Comparison of ENCODE assay signal across 8 cellular contexts in the genomic region with DNA sequence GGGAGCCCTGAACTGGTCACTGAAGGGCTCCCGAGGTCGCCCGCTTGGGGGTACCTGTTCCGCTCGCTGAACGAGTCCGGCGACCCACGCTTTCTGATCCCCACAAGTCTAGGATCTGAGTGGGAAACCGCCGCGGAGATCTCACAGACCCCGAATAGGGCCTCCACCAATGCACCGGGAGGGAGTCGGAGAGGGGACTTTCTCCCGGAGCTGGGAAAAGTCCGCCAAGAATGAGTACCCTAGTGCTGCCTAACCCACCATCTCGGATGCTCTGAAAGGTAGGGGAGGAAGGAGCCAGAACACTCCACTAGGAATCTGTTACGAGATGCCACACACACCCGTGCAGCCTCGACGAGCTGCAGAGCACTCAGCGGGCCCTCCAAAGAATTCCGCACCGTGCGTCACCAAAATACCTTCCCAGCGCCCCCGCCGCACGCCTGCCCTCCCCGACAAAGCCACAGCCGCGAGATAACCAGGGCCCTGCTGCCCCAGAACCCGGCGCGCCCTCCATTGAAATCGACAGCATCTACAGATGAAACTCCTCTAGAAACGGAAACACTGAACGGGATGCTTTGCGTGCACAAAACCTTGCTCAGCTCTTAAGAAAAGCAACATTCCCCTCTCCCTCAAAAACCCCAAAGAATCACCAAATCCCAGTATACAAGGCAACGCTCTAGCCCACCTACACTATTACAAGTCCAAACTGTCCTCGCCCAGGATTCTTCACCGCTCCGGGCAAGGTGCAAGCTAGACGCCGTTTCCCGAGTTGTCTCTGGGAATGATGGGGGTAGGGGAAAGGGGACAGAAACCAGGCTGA. TPM values are rescaled to one million over a fixed set of nuclear protein-coding genes. Genes with fewer than 3 reads are reported as not detected.
DNase-seq lines count a peak whose midpoint lies in the region; ATAC-seq, FAIRE-seq and TF ChIP-seq lines count a peak whose summit lies in the region.

No MANE protein-coding gene starts in this region.

- H3K27ac Mint-ChIP-seq in HFFc6 = peak overlapping the region; percentile 98
- H3K27ac Mint-ChIP-seq in activated naive CD4-positive, alpha-beta T cell treated with anti-CD3 and anti-CD28 coated beads, Interleukin-2, amount 50 U/mL, for 24 hours = no peak overlapping the region

- TF ChIP-seq CTCF in HFFc6 (IDR thresholded peaks at IDR 0.05) (no peak), gastrocnemius medialis (IDR thresholded peaks at IDR 0.05 in 4 of 5, conservative IDR thresholded peaks at IDR 0.05 in 1 of 5) (no peak)

- H3K27me3 Mint-ChIP-seq in HFFc6 (ENCODE audit: insufficient read depth) = peaks cover 18% of the 10 kb centered on the region
- H3K27me3 Mint-ChIP-seq in activated naive CD4-positive, alpha-beta T cell treated with anti-CD3 and anti-CD28 coated beads, Interleukin-2, amount 50 U/mL, for 24 hours = peaks cover 62% of the 10 kb centered on the region

- no peaks in the 10 kb centered on the region for H3K9me3 Mint-ChIP-seq in HFFc6
- H3K9me3 Mint-ChIP-seq in activated naive CD4-positive, alpha-beta T cell treated with anti-CD3 and anti-CD28 coated beads, Interleukin-2, amount 50 U/mL, for 24 hours = no peaks in the 10 kb centered on the region

- in situ Hi-C loops in ACHN (cut with HindIII; ENCODE audit: low pct_ligation_motif_present, low pct_unique_long_range_greater_than_20kb, low sequenced_read_pairs) = no loop called here
- in situ Hi-C loops in gastrocnemius medialis (cut with MboI; ENCODE audit: low sequenced_read_pairs in 4 of 4) = loop anchor here (10.0 to 25.0 kb wide), 9 partner anchors 450 to 1543 kb away; a partner anchor contains a TSS

- peak overlapping the region; percentile 100 for H3K4me3 Mint-ChIP-seq in HFFc6
- peak overlapping the region; percentile 77 for H3K4me3 Mint-ChIP-seq in activated naive CD4-positive, alpha-beta T cell treated with anti-CD3 and anti-CD28 coated beads, Interleukin-2, amount 50 U/mL, for 24 hours

- peak overlapping the region; percentile 52 to 57 (median 56) for H3K4me3 ChIP-seq in gastrocnemius medialis

- H3K4me1 ChIP-seq in gastrocnemius medialis = peaks cover 8 to 27% of the 10 kb centered on the region in 2 donors

- H3K36me3 ChIP-seq in gastrocnemius medialis = no peaks in the 10 kb centered on the region

- no peak for FAIRE-seq in GM12891 (lab: Jason Lieb, UNC)

- no peaks in the 10 kb centered on the region for H3K9me3 ChIP-seq in gastrocnemius medialis

- no peak for ATAC-seq in gastrocnemius medialis

- intact Hi-C loops in gastrocnemius medialis (cut with DNase I; ENCODE audit: low total_unique reads) = loop anchor here (5.0 to 10.0 kb wide), 4 partner anchors 108 to 1690 kb away; no protein-coding TSS in a partner anchor

- peaks cover 62% of the 10 kb centered on the region for H3K4me1 Mint-ChIP-seq in HFFc6 (ENCODE audit: low read depth)
- H3K4me1 Mint-ChIP-seq in activated naive CD4-positive, alpha-beta T cell treated with anti-CD3 and anti-CD28 coated beads, Interleukin-2, amount 50 U/mL, for 24 hours = peaks cover 61% of the 10 kb centered on the region

- H3K36me3 Mint-ChIP-seq in HFFc6 (ENCODE audit: low read depth) = peaks cover 32% of the 10 kb centered on the region
- no peaks in the 10 kb centered on the region for H3K36me3 Mint-ChIP-seq in activated naive CD4-positive, alpha-beta T cell treated with anti-CD3 and anti-CD28 coated beads, Interleukin-2, amount 50 U/mL, for 24 hours

- H3K27ac ChIP-seq in gastrocnemius medialis = peak overlapping the region; percentile 46 to 62 (median 56)

- peak; percentile 72 for DNase-seq in ACHN
- peak; percentile 70 for DNase-seq in HFFc6
- peak; percentile 74 for DNase-seq in hepatic stellate cell (ENCODE audit: low spot score)
- no peak for DNase-seq in gastrocnemius medialis
- DNase-seq in NK-92 treated with Interleukin-12 subunit alpha and Interleukin-12 subunit beta, amount 100 ng/mL, for 24 hours (lab: John Stamatoyannopoulos, UW) = no peak
- DNase-seq in pons (ENCODE audit: low spot score) = no peak
- no peak for DNase-seq in GM12891 (ENCODE audit: insufficient read length, low spot score)

- H3K27me3 ChIP-seq in gastrocnemius medialis = peaks cover 47 to 59% (median 54%) of the 10 kb centered on the region in 3 donors

- no peak for TF ChIP-seq POLR2A in gastrocnemius medialis (IDR thresholded peaks at IDR 0.05)
- no peak for TF ChIP-seq POLR2A in GM12891 (IDR thresholded peaks at IDR 0.05; ENCODE audit: low read depth, low read length)

TF ChIP-seq in GM12891, 5 proteins besides CTCF, POLR2A, EP300 and RAD21:
- TF ChIP-seq TAF1 (IDR thresholded peaks at IDR 0.05; ENCODE audit: low read depth, low read length) (no peak), POLR2AphosphoS5 (IDR thresholded peaks at IDR 0.05; ENCODE audit: low read depth, low read length) (no peak), PAX5 (IDR thresholded peaks at IDR 0.05; ENCODE audit: insufficient read depth, low read length, severe bottlenecking) (no peak), POU2F2 (IDR thresholded peaks at IDR 0.05; ENCODE audit: low read depth, low read length) (no peak), SPI1 (IDR thresholded peaks at IDR 0.05; ENCODE audit: low read depth, low read length) (no peak)

RNA-seq across cellular contexts. Expression of a gene that starts 0.7 kb away (rescaled TPM):
- 100 to 1,000 TPM; 205 to 304 (median 227) TPM for total RNA-seq in HFFc6 (2021; fragmentation: NEBNext Ultra II Directional; extraction: Animal tissue kit (Norgen Biotek cat#: 25700))
- 10 to 100 TPM; 17.2 to 30.5 (median 22.4) TPM for total RNA-seq in gastrocnemius medialis
- 0.03 TPM for polyA plus RNA-seq in GM12891 (2012; ENCODE audit: low read depth, missing spikeins)

RNA-seq across cellular contexts. Expression of a gene that starts 38.4 kb away (rescaled TPM):
- 100 to 1,000 TPM; 473 to 536 (median 489) TPM for total RNA-seq in HFFc6 (2021; fragmentation: NEBNext Ultra II Directional; extraction: Animal tissue kit (Norgen Biotek cat#: 25700))
- total RNA-seq in gastrocnemius medialis = 100 to 1,000 TPM; 166 to 413 (median 222) TPM
- polyA plus RNA-seq in GM12891 (2012; ENCODE audit: low read depth, missing spikeins) = 391 TPM

Comparison
In these comparisons a context has a peak if more than half of its experiments do, and no peak if none do; other contexts are left out.
1. DNase-seq: peak in ACHN (single experiment), HFFc6 (single experiment) and hepatic stellate cell (single experiment); none in gastrocnemius medialis (0 of 2), NK-92 treated with Interleukin-12 subunit alpha and Interleukin-12 subunit beta, amount 100 ng/mL, for 24 hours (single experiment), pons (single experiment) and GM12891 (single experiment).
2. RNA of a gene that starts 0.7 kb away (total RNA-seq): 205 to 304 TPM in HFFc6; 17.2 to 30.5 TPM in gastrocnemius medialis; every median in the first group is over 4 times any median in the second.